Comparison of ENCODE assay signal across 8 cellular contexts in genomic region chr15:66497502-66498455, GRCh38. TPM values are rescaled to one million over a fixed set of nuclear protein-coding genes. Genes with fewer than 3 reads are reported as not detected.
A peak's percentile ranks its signal among the peaks of the same experiment; 100 is the strongest.
DNase-seq lines count a peak whose midpoint lies in the region; ATAC-seq, FAIRE-seq and TF ChIP-seq lines count a peak whose summit lies in the region.

TSS of gene SNAPC5 (minus strand) at chr15:66497762. CDS start at chr15:66497731, 31 bp downstream.

- peaks cover 51% of the 10 kb centered on the region for H3K4me1 ChIP-seq in left ventricle myocardium inferior
- H3K4me1 ChIP-seq in psoas muscle = peaks cover 35% of the 10 kb centered on the region

- H3K36me3 Mint-ChIP-seq in T-helper 1 cell treated with Interleukin-12 subunit alpha and Interleukin-12 subunit beta and Interleukin-4 antibody, amounts not matched to agents 30 μg/mL and 1 μg/mL, for 36 hours (ENCODE audit: low read depth) = peaks cover 67% of the 10 kb centered on the region

- H3K4me3 Mint-ChIP-seq in T-helper 1 cell treated with Interleukin-12 subunit alpha and Interleukin-12 subunit beta and Interleukin-4 antibody, amounts not matched to agents 30 μg/mL and 1 μg/mL, for 36 hours = peak within 1 kb of the TSS; percentile 96

- H3K27me3 Mint-ChIP-seq in T-helper 1 cell treated with Interleukin-12 subunit alpha and Interleukin-12 subunit beta and Interleukin-4 antibody, amounts not matched to agents 30 μg/mL and 1 μg/mL, for 36 hours (ENCODE audit: low read depth) = no peaks in the 10 kb centered on the region

- no peaks in the 10 kb centered on the region for H3K27me3 ChIP-seq in left ventricle myocardium inferior (ENCODE audit: low read depth)
- no peaks in the 10 kb centered on the region for H3K27me3 ChIP-seq in psoas muscle (ENCODE audit: insufficient read depth in 3 of 3, low read length in 2 of 3)

- intact Hi-C loops in left ventricle myocardium inferior (cut with micrococcal nuclease) = loop anchor here (5.0 kb wide), 1 partner anchor 110 kb away; the partner anchor contains the start of gene MAP2K1
- intact Hi-C loops in psoas muscle (cut with DNase I) = loop anchor here (2.0 to 10.0 kb wide), 2 partner anchors 111 to 143 kb away; partner anchors contain the start of genes MAP2K1 (in 2 of the 2) and TIPIN (in 1 of the 2)

- peak within 1 kb of the TSS; percentile 98 for H3K27ac Mint-ChIP-seq in T-helper 1 cell treated with Interleukin-12 subunit alpha and Interleukin-12 subunit beta and Interleukin-4 antibody, amounts not matched to agents 30 μg/mL and 1 μg/mL, for 36 hours

- DNase-seq in GM12892 (ENCODE audit: insufficient read length) = peak; percentile 82
- DNase-seq in NCI-H146 (lab: John Stamatoyannopoulos, UW) = peak; percentile 92
- DNase-seq in amniotic stem cell (lab: John Stamatoyannopoulos, UW) = peak; percentile 86
- peak; percentile 97 for DNase-seq in left ventricle myocardium inferior
- DNase-seq in psoas muscle = peak; percentile 97 to 98
- peak; percentile 97 for DNase-seq in urothelium cell line (ENCODE audit: low spot score)

- WGBS in psoas muscle, 3 donors = 4 to 5% (median 5%) methylated on average over 42 to 43 of the region's 43 CpGs

- TF ChIP-seq CTCF in left ventricle myocardium inferior (IDR thresholded peaks at IDR 0.05; ENCODE audit: borderline replicate concordance) (peak; percentile 98), psoas muscle (IDR thresholded peaks at IDR 0.05) (peak; percentile 96)

- FAIRE-seq in GM12892 (lab: Jason Lieb, UNC) (peak; percentile 82), urothelium cell line (lab: Jason Lieb, UNC) (peak; percentile 86)

- peaks cover 39% of the 10 kb centered on the region for H3K4me1 Mint-ChIP-seq in T-helper 1 cell treated with Interleukin-12 subunit alpha and Interleukin-12 subunit beta and Interleukin-4 antibody, amounts not matched to agents 30 μg/mL and 1 μg/mL, for 36 hours (ENCODE audit: low read depth)

- ATAC-seq in HG02852 (IDR thresholded peaks at IDR 0.05; ENCODE audit: unreplicated experiment) (peak; percentile 84), psoas muscle (peak; percentile 94 to 96 (median 94))

- peaks cover 79% of the 10 kb centered on the region for H3K36me3 ChIP-seq in left ventricle myocardium inferior
- H3K36me3 ChIP-seq in psoas muscle (ENCODE audit: insufficient read depth in 1 of 2, low read depth in 1 of 2) = peaks cover 10 to 88% of the 10 kb centered on the region in 2 donors

- peak within 1 kb of the TSS; percentile 92 for H3K27ac ChIP-seq in left ventricle myocardium inferior (replicated peaks)
- H3K27ac ChIP-seq in psoas muscle = peak within 1 kb of the TSS; percentile 88

- peak; percentile 83 for TF ChIP-seq POLR2A in GM12892 (IDR thresholded peaks at IDR 0.05; ENCODE audit: low read depth, low read length)

- no peaks in the 10 kb centered on the region for H3K9me3 ChIP-seq in left ventricle myocardium inferior (replicated peaks)
- H3K9me3 ChIP-seq in psoas muscle = no peaks in the 10 kb centered on the region

- no peaks in the 10 kb centered on the region for H3K9me3 Mint-ChIP-seq in T-helper 1 cell treated with Interleukin-12 subunit alpha and Interleukin-12 subunit beta and Interleukin-4 antibody, amounts not matched to agents 30 μg/mL and 1 μg/mL, for 36 hours

- peak within 1 kb of the TSS; percentile 95 for H3K4me3 ChIP-seq in left ventricle myocardium inferior
- peak within 1 kb of the TSS; percentile 91 for H3K4me3 ChIP-seq in psoas muscle

RNA-seq across cellular contexts. Expression of gene SNAPC5, which starts in this region (rescaled TPM):
- polyA plus RNA-seq in GM12892 (2012; ENCODE audit: missing spikeins) = 29.3 TPM
- 40.9 TPM for total RNA-seq in left ventricle myocardium inferior
- total RNA-seq in psoas muscle = 10 to 100 TPM; 32.7 to 50.3 (median 33.4) TPM
- polyA plus RNA-seq in psoas muscle = 10 to 100 TPM; 34.7 to 86.0 (median 51.8) TPM

Comparison
In these comparisons a context has a peak if more than half of its experiments do, and no peak if none do; other contexts are left out.
1. Peak in every context shown above with its lines: DNase-seq, ATAC-seq, H3K4me3 ChIP-seq and H3K27ac ChIP-seq.